In genomic region chr3:194100856-194101390, GRCh38 we compare ENCODE assay signal across 1 cellular context.
TF ChIP-seq lines count a peak whose summit lies in the region.

No MANE protein-coding gene starts in this region.

TF ChIP-seq in liver, 16 proteins besides CTCF, POLR2A, EP300 and RAD21 (continued from another document):
- TF ChIP-seq MAX (IDR thresholded peaks at IDR 0.05): peak; percentile 66
- peak; percentile 68 for TF ChIP-seq ZBTB33 (IDR thresholded peaks at IDR 0.05)
- TF ChIP-seq SP1 (IDR thresholded peaks at IDR 0.05): peak; percentile 81
- no peak for TF ChIP-seq EGR1 (IDR thresholded peaks at IDR 0.05; ENCODE audit: low read depth in 2 of 2)
